Comparison of ENCODE assay signal across 12 cellular contexts in the genomic region with DNA sequence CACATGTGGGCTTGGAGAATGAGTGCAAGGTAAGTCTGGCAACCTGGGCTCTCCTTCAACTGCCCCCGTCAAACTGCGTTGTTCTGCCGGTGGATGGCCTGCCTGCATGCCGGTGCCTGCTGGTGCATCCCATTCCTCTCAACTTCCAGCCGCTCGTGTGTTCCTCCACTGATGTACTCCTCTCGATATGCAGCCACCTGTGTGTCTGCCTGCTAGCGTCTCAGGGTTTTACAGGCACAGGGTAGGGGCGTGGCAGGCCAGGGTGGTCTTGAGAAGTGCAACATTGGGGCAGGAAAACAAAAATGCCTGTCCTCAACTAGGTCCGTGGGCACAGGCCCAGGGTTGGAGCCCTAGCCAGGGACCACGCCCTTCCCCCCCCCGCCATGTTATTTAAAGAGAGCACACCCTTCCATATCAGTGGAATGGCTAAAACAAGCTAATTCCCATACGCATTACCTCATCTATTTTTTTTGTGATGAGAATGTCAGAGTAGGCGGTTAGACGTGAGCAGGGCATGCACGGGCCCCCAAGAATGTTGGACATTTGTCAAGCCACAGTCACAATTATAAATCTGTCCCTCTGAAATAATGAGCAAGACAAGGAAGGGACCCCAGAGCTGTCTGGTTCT. TPM values are rescaled to one million over a fixed set of nuclear protein-coding genes. Genes with fewer than 3 reads are reported as not detected.
DNase-seq lines count a peak whose midpoint lies in the region; ATAC-seq and TF ChIP-seq lines count a peak whose summit lies in the region.
"Had no signal": no experiment of that assay in that cellular context is flagged by ENCODE, and none has a peak within 500 bp of the region (broad histone marks: within the 10 kb centered on the region; RNA-seq: fewer than 3 reads in every experiment).

No MANE protein-coding gene starts in this region.

- H3K9me3 Mint-ChIP-seq in activated naive CD4-positive, alpha-beta T cell treated with anti-CD3 and anti-CD28 coated beads, Interleukin-2, amount 10 ng/mL, durations not matched to agents 7 days and 5 days = peaks cover 31% of the 10 kb centered on the region
- H3K9me3 Mint-ChIP-seq in activated CD4-positive, alpha-beta memory T cell treated with anti-CD3 and anti-CD28 coated beads, Interleukin-2, amount 10 ng/mL, durations not matched to agents 7 days and 5 days = peaks cover 33% of the 10 kb centered on the region
- H3K9me3 Mint-ChIP-seq in stimulated activated naive CD8-positive, alpha-beta T cell treated with anti-CD3 and anti-CD28 coated beads, Interleukin-15, amount 100 ng/mL, for 72 hours = peaks cover 0 to 13% of the 10 kb centered on the region in 2 donors

- ATAC-seq in stimulated activated naive CD8-positive, alpha-beta T cell treated with anti-CD3 and anti-CD28 coated beads, Interleukin-15, amount 100 ng/mL, for 72 hours = no peak
- ATAC-seq in HG03196 (IDR thresholded peaks at IDR 0.05; ENCODE audit: unreplicated experiment) = no peak

- no peak overlapping the region for H3K4me3 ChIP-seq in left ventricle myocardium inferior

- peak overlapping the region; percentile 74 for H3K27ac ChIP-seq in left ventricle myocardium inferior (replicated peaks)
- H3K27ac ChIP-seq: brain microvascular endothelial cell had no signal

- H3K36me3 Mint-ChIP-seq in activated naive CD4-positive, alpha-beta T cell treated with anti-CD3 and anti-CD28 coated beads, Interleukin-2, amount 10 ng/mL, durations not matched to agents 7 days and 5 days = peaks cover 45% of the 10 kb centered on the region
- H3K36me3 Mint-ChIP-seq in activated CD4-positive, alpha-beta memory T cell treated with anti-CD3 and anti-CD28 coated beads, Interleukin-2, amount 10 ng/mL, durations not matched to agents 7 days and 5 days (ENCODE audit: low read depth) = peaks cover 45% of the 10 kb centered on the region

- POLR2A ChIA-PET in activated CD4-positive, alpha-beta memory T cell treated with anti-CD3 and anti-CD28 coated beads, Interleukin-2, amount 10 ng/mL, durations not matched to agents 7 days and 5 days (lab: Charles Lee) = interaction anchor here (2.6 kb wide), 1 partner anchor 62 kb away, joined by 10 read pairs; no protein-coding TSS in a partner anchor

- peak overlapping the region; percentile 98 for H3K27ac Mint-ChIP-seq in activated naive CD4-positive, alpha-beta T cell treated with anti-CD3 and anti-CD28 coated beads, Interleukin-2, amount 10 ng/mL, durations not matched to agents 7 days and 5 days
- H3K27ac Mint-ChIP-seq in activated CD4-positive, alpha-beta memory T cell treated with anti-CD3 and anti-CD28 coated beads, Interleukin-2, amount 10 ng/mL, durations not matched to agents 7 days and 5 days = peak overlapping the region; percentile 54
- peak overlapping the region; percentile 42 to 97 for H3K27ac Mint-ChIP-seq in stimulated activated naive CD8-positive, alpha-beta T cell treated with anti-CD3 and anti-CD28 coated beads, Interleukin-15, amount 100 ng/mL, for 72 hours

- no peak for TF ChIP-seq CTCF in left ventricle myocardium inferior (IDR thresholded peaks at IDR 0.05; ENCODE audit: borderline replicate concordance)

- H3K9me3 ChIP-seq in left ventricle myocardium inferior (replicated peaks) = no peaks in the 10 kb centered on the region

- no peaks in the 10 kb centered on the region for H3K27me3 ChIP-seq in left ventricle myocardium inferior (ENCODE audit: low read depth)
- H3K27me3 ChIP-seq: brain microvascular endothelial cell had no signal

- peaks cover 61% of the 10 kb centered on the region for H3K4me1 Mint-ChIP-seq in activated naive CD4-positive, alpha-beta T cell treated with anti-CD3 and anti-CD28 coated beads, Interleukin-2, amount 10 ng/mL, durations not matched to agents 7 days and 5 days
- peaks cover 53% of the 10 kb centered on the region for H3K4me1 Mint-ChIP-seq in activated CD4-positive, alpha-beta memory T cell treated with anti-CD3 and anti-CD28 coated beads, Interleukin-2, amount 10 ng/mL, durations not matched to agents 7 days and 5 days
- peaks cover 64% of the 10 kb centered on the region for H3K4me1 Mint-ChIP-seq in stimulated activated naive CD8-positive, alpha-beta T cell treated with anti-CD3 and anti-CD28 coated beads, Interleukin-15, amount 100 ng/mL, for 72 hours

- H3K36me3 ChIP-seq in left ventricle myocardium inferior = no peaks in the 10 kb centered on the region
- H3K36me3 ChIP-seq: brain microvascular endothelial cell had no signal

- peaks cover 26% of the 10 kb centered on the region for H3K4me1 ChIP-seq in left ventricle myocardium inferior

- DNase-seq in activated naive CD4-positive, alpha-beta T cell treated with anti-CD3 and anti-CD28 coated beads, Interleukin-2, amount 10 ng/mL, durations not matched to agents 7 days and 5 days = no peak
- DNase-seq in activated naive CD4-positive, alpha-beta T cell treated with Interleukin-2 at 50 U/mL for 16 hours = no peak
- DNase-seq in activated CD4-positive, alpha-beta memory T cell treated with anti-CD3 and anti-CD28 coated beads, Interleukin-2, amount 10 ng/mL, durations not matched to agents 7 days and 5 days = no peak
- DNase-seq in left ventricle myocardium inferior (no peak), pons (ENCODE audit: low spot score) (no peak), NCI-H345 (lab: John Stamatoyannopoulos, UW) (no peak)
- DNase-seq in stimulated activated naive CD8-positive, alpha-beta T cell treated with anti-CD3 and anti-CD28 coated beads, Interleukin-15, amount 100 ng/mL, for 72 hours = no peak
- DNase-seq: activated CD4-positive, CD25-positive, alpha-beta regulatory T cell; brain microvascular endothelial cell; hippocampal formation; NCI-H774 had no signal

- no peak overlapping the region for H3K4me3 Mint-ChIP-seq in activated naive CD4-positive, alpha-beta T cell treated with anti-CD3 and anti-CD28 coated beads, Interleukin-2, amount 10 ng/mL, durations not matched to agents 7 days and 5 days
- no peak overlapping the region for H3K4me3 Mint-ChIP-seq in activated CD4-positive, alpha-beta memory T cell treated with anti-CD3 and anti-CD28 coated beads, Interleukin-2, amount 10 ng/mL, durations not matched to agents 7 days and 5 days
- peak overlapping the region in 1 of 2 donors; percentile 21 for H3K4me3 Mint-ChIP-seq in stimulated activated naive CD8-positive, alpha-beta T cell treated with anti-CD3 and anti-CD28 coated beads, Interleukin-15, amount 100 ng/mL, for 72 hours

- intact Hi-C loops in left ventricle myocardium inferior (cut with micrococcal nuclease) = no loop called here

- CTCF ChIA-PET in activated naive CD4-positive, alpha-beta T cell treated with anti-CD3 and anti-CD28 coated beads, Interleukin-2, amount 10 ng/mL, durations not matched to agents 7 days and 5 days (lab: Charles Lee) = no interaction called here
- CTCF ChIA-PET in activated CD4-positive, alpha-beta memory T cell treated with anti-CD3 and anti-CD28 coated beads, Interleukin-2, amount 10 ng/mL, durations not matched to agents 7 days and 5 days (lab: Charles Lee) = interaction anchor here (1.0 to 12.4 kb wide), 4 partner anchors 15 to 147 kb away, joined by 3 to 170 read pairs (median 12); a partner anchor contains a TSS

- H3K27me3 Mint-ChIP-seq in activated naive CD4-positive, alpha-beta T cell treated with anti-CD3 and anti-CD28 coated beads, Interleukin-2, amount 10 ng/mL, durations not matched to agents 7 days and 5 days = peaks cover 7% of the 10 kb centered on the region
- H3K27me3 Mint-ChIP-seq in activated CD4-positive, alpha-beta memory T cell treated with anti-CD3 and anti-CD28 coated beads, Interleukin-2, amount 10 ng/mL, durations not matched to agents 7 days and 5 days = peaks cover 22% of the 10 kb centered on the region
- no peaks in the 10 kb centered on the region for H3K27me3 Mint-ChIP-seq in stimulated activated naive CD8-positive, alpha-beta T cell treated with anti-CD3 and anti-CD28 coated beads, Interleukin-15, amount 100 ng/mL, for 72 hours

RNA-seq across cellular contexts. Expression of a gene that starts 33.2 kb away (rescaled TPM):
- total RNA-seq in activated CD4-positive, alpha-beta memory T cell treated with anti-CD3 and anti-CD28 coated beads, Interleukin-2, amount 10 ng/mL, durations not matched to agents 7 days and 5 days = 10 to 100 TPM; 19.8 to 20.1 TPM
- total RNA-seq in left ventricle myocardium inferior = 233 TPM

RNA-seq across cellular contexts. Expression of a gene that starts 35.0 kb away (rescaled TPM):
- 10 to 100 TPM; 50.0 to 51.3 TPM for total RNA-seq in activated CD4-positive, alpha-beta memory T cell treated with anti-CD3 and anti-CD28 coated beads, Interleukin-2, amount 10 ng/mL, durations not matched to agents 7 days and 5 days
- total RNA-seq in left ventricle myocardium inferior = 3.5 TPM

Comparison
In these comparisons a context has a peak if more than half of its experiments do, and no peak if none do; other contexts are left out.
1. RNA of a gene that starts 33.2 kb away (total RNA-seq): 233 TPM in left ventricle myocardium inferior (single experiment); 19.8 to 20.1 TPM in activated CD4-positive, alpha-beta memory T cell treated with anti-CD3 and anti-CD28 coated beads, Interleukin-2, amount 10 ng/mL, durations not matched to agents 7 days and 5 days; every median in the first group is over 10 times any median in the second.
2. RNA of a gene that starts 35.0 kb away (total RNA-seq): 50.0 to 51.3 TPM in activated CD4-positive, alpha-beta memory T cell treated with anti-CD3 and anti-CD28 coated beads, Interleukin-2, amount 10 ng/mL, durations not matched to agents 7 days and 5 days; 3.5 TPM in left ventricle myocardium inferior (single experiment); every median in the first group is over 10 times any median in the second.
3. Peak in every context shown above with its lines, with median percentiles within 50 percentile points of each other: H3K27ac Mint-ChIP-seq.